In the genomic region with DNA sequence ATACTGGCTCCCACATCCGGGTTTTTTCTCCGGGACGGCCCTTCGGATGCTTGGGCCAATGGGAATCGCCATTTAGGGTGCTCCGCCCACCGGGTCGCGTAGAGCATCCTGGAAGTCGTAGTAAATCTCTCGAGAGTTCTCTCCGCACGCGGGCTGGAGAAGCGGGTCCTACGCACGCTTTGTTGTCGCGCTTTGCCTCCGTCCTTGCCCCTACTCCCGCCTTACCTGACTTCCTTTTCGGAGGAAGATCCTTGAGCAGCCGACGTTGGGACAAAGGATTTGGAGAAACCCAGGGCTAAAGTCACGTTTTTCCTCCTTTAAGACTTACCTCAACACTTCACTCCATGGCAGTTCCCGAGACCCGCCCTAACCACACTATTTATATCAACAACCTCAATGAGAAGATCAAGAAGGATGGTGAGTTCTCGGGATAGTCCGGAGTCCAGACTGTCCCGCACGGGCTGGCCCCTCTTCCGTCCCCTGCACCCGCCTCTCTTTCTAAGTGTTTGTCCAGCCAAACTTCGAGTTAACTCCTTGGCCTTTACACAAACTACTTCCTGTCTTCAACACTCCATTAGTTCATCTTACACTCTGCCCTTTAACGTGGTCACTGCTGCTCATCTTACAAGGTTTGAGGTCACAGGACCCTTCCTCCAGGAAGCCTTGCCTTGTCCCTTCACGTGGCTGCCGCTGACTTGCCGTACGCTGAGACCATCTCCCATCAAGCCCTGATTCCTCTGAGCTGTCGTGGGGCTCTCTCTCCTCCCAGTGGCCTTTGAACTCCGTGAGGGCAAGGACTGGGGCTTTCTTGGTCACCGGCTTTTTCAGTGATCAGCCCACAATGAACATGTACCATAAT, we compare ENCODE assay signal across 1 cellular context.
TF ChIP-seq lines count a peak whose summit lies in the region.

A gene (plus strand): TSS at position 139 of the 859 bp plus-strand sequence. CDS start 206 bp downstream, at position 345.

TF ChIP-seq in HepG2, 621 proteins besides CTCF, POLR2A, EP300 and RAD21 (continued from another document and continues in another):
- TF ChIP-seq, protein P1, sequence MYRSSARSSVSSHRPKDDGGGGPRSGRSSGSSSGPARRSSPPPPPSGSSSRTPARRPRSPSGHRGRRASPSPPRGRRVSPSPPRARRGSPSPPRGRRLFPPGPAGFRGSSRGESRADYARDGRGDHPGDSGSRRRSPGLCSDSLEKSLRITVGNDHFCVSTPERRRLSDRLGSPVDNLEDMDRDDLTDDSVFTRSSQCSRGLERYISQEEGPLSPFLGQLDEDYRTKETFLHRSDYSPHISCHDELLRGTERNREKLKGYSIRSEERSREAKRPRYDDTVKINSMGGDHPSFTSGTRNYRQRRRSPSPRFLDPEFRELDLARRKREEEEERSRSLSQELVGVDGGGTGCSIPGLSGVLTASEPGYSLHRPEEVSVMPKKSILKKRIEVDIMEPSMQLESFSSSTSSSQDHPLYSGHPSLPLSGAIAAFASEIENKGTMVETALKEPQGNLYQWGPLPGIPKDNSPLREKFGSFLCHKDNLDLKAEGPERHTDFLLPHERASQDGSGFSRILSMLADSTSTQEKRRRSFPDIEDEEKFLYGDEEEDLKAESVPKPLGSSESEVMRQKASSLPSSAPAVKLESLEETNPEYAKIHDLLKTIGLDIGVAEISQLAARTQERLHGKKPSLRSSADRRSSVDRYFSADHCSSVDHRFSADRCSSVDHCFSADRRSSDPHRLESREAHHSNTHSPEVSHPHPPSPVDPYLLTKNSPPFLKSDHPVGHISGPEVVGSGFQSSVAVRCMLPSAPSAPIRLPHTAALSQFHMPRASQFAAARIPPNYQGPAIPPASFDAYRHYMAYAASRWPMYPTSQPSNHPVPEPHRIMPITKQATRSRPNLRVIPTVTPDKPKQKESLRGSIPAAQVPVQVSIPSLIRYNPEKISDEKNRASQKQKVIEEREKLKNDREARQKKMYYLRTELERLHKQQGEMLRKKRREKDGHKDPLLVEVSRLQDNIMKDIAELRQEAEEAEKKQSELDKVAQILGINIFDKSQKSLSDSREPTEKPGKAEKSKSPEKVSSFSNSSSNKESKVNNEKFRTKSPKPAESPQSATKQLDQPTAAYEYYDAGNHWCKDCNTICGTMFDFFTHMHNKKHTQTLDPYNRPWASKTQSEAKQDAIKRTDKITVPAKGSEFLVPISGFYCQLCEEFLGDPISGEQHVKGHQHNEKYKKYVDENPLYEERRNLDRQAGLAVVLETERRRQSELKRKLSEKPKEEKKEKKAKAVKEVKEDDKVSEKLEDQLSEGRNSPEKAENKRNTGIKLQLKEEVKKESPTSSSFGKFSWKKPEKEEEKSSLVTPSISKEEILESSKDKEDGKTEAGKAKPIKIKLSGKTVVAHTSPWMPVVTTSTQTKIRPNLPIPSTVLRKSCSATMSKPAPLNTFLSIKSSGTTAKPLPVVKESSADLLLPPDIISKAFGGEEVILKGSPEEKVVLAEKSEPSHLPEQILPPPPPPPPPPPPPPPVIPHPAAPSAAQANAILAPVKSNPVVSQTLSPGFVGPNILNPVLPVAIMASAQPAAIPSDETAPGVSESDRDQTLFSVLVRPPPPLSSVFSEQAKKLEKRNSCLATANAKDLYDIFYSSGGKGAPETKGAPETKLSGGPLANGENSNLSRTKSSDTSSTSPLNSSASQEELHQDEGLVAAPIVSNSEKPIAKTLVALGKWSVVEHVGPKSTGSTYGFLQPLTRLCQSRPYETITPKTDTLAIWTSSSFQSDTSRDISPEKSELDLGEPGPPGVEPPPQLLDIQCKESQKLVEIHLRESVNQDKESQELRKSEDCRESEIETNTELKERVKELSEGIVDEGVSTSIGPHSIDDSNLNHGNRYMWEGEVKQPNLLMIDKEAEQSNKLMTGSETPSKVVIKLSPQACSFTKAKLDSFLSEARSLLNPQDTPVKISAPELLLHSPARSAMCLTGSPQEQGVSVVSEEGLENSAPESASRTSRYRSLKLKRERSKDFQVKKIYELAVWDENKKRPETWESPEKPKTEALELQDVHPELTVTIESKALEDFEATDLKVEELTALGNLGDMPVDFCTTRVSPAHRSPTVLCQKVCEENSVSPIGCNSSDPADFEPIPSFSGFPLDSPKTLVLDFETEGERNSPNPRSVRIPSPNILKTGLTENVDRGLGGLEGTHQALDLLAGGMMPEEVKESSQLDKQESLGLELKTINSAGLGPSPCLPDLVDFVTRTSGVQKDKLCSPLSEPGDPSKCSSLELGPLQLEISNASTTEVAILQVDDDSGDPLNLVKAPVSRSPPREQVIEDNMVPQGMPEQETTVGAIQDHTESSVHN (CRISPR knock-in tag; IDR thresholded peaks at IDR 0.05), result 0 out of 2 replicates have a peak, but pooled peaks have one; percentile 17
- TF ChIP-seq LCORL (IDR thresholded peaks at IDR 0.05), result no peak
- 0 out of 2 replicates have a peak, but pooled peaks have one; percentile 3 for TF ChIP-seq LCORL (CRISPR knock-in tag; IDR thresholded peaks at IDR 0.05)
- TF ChIP-seq REPIN1 (CRISPR knock-in tag; IDR thresholded peaks at IDR 0.05; ENCODE audit: borderline replicate concordance, low read depth), result peak; percentile 61; the same call in 1 of the 2 replicates
- TF ChIP-seq, protein P2, sequence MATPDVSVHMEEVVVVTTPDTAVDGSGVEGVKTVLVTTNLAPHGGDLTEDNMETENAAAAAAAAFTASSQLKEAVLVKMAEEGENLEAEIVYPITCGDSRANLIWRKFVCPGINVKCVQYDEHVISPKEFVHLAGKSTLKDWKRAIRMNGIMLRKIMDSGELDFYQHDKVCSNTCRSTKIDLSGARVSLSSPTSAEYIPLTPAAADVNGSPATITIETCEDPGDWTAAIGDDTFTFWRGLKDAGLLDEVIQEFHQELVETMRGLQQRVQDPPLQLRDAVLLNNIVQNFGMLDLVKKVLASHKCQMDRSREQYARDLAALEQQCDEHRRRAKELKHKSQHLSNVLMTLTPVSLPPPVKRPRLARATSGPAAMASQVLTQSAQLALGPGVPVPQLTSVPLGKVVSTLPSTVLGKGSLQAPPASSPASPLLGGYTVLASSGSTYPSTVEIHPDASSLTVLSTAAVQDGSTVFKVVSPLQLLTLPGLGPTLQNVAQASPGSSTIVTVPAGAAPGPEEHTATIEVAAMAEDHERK (CRISPR knock-in tag; IDR thresholded peaks at IDR 0.05; ENCODE audit: low read depth), result peak; percentile 37; the same call in 1 of the 2 replicates
- TF ChIP-seq, protein P3, sequence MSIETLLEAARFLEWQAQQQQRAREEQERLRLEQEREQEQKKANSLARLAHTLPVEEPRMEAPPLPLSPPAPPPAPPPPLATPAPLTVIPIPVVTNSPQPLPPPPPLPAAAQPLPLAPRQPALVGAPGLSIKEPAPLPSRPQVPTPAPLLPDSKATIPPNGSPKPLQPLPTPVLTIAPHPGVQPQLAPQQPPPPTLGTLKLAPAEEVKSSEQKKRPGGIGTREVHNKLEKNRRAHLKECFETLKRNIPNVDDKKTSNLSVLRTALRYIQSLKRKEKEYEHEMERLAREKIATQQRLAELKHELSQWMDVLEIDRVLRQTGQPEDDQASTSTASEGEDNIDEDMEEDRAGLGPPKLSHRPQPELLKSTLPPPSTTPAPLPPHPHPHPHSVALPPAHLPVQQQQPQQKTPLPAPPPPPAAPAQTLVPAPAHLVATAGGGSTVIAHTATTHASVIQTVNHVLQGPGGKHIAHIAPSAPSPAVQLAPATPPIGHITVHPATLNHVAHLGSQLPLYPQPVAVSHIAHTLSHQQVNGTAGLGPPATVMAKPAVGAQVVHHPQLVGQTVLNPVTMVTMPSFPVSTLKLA (IDR thresholded peaks at IDR 0.05), result peak; percentile 32
- TF ChIP-seq, protein P4, sequence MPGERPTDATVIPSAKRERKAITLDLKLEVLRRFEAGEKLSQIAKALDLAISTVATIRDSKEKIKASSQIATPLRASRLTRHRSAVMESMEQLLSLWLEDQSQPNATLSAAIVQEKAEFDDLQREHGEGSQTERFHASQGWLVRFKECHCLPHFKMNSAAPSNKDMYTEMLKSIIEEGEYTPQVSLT (CRISPR knock-in tag; IDR thresholded peaks at IDR 0.05; ENCODE audit: borderline replicate concordance, low read depth), result no peak
- TF ChIP-seq, protein P5, sequence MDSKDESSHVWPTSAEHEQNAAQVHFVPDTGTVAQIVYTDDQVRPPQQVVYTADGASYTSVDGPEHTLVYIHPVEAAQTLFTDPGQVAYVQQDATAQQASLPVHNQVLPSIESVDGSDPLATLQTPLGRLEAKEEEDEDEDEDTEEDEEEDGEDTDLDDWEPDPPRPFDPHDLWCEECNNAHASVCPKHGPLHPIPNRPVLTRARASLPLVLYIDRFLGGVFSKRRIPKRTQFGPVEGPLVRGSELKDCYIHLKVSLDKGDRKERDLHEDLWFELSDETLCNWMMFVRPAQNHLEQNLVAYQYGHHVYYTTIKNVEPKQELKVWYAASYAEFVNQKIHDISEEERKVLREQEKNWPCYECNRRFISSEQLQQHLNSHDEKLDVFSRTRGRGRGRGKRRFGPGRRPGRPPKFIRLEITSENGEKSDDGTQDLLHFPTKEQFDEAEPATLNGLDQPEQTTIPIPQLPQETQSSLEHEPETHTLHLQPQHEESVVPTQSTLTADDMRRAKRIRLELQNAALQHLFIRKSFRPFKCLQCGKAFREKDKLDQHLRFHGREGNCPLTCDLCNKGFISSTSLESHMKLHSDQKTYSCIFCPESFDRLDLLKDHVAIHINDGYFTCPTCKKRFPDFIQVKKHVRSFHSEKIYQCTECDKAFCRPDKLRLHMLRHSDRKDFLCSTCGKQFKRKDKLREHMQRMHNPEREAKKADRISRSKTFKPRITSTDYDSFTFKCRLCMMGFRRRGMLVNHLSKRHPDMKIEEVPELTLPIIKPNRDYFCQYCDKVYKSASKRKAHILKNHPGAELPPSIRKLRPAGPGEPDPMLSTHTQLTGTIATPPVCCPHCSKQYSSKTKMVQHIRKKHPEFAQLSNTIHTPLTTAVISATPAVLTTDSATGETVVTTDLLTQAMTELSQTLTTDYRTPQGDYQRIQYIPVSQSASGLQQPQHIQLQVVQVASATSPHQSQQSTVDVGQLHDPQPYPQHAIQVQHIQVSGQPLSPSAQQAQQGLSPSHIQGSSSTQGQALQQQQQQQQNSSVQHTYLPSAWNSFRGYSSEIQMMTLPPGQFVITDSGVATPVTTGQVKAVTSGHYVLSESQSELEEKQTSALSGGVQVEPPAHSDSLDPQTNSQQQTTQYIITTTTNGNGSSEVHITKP (CRISPR knock-in tag; IDR thresholded peaks at IDR 0.05; ENCODE audit: low read depth), result no peak
- TF ChIP-seq, protein P6, sequence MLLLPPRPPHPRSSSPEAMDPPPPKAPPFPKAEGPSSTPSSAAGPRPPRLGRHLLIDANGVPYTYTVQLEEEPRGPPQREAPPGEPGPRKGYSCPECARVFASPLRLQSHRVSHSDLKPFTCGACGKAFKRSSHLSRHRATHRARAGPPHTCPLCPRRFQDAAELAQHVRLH (CRISPR knock-in tag; IDR thresholded peaks at IDR 0.05; ENCODE audit: borderline replicate concordance, low read depth), result 0 out of 2 replicates have a peak, but pooled peaks have one; percentile 27
- TF ChIP-seq GTF3A (CRISPR knock-in tag; conservative IDR thresholded peaks at IDR 0.05), result 0 out of 2 replicates have a peak, but pooled peaks have one; percentile 74
- no peak for TF ChIP-seq SRSF4 (IDR thresholded peaks at IDR 0.05; ENCODE audit: low read depth, low read length, poor library complexity, severe bottlenecking)
- peak; percentile 80 for TF ChIP-seq TAF1 (CRISPR knock-in tag; IDR thresholded peaks at IDR 0.05)
- TF ChIP-seq ZC3H4 (CRISPR knock-in tag; IDR thresholded peaks at IDR 0.05; ENCODE audit: borderline replicate concordance), result peak; percentile 63
- TF ChIP-seq PHF5A (CRISPR knock-in tag; IDR thresholded peaks at IDR 0.05; ENCODE audit: low read depth, unreplicated experiment), result no peak
- no peak for TF ChIP-seq ATM (IDR thresholded peaks at IDR 0.05; ENCODE audit: borderline replicate concordance)
- peak; percentile 41; the same call in 1 of the 2 replicates for TF ChIP-seq ZFX (CRISPR knock-in tag; IDR thresholded peaks at IDR 0.05; ENCODE audit: low read depth)
- peak; percentile 68; the same call in 1 of the 3 replicates for TF ChIP-seq MXI1 (IDR thresholded peaks at IDR 0.05; ENCODE audit: borderline replicate concordance, low read depth, low read length)
- TF ChIP-seq NR2F6 (IDR thresholded peaks at IDR 0.05), result peak; percentile 44
- TF ChIP-seq NR2F6 (CRISPR knock-in tag; IDR thresholded peaks at IDR 0.05), result peak; percentile 38; the same call in 1 of the 2 replicates
- TF ChIP-seq, protein P7, sequence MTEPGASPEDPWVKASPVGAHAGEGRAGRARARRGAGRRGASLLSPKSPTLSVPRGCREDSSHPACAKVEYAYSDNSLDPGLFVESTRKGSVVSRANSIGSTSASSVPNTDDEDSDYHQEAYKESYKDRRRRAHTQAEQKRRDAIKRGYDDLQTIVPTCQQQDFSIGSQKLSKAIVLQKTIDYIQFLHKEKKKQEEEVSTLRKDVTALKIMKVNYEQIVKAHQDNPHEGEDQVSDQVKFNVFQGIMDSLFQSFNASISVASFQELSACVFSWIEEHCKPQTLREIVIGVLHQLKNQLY (CRISPR knock-in tag; IDR thresholded peaks at IDR 0.05), result no peak
- TF ChIP-seq IKZF1 (IDR thresholded peaks at IDR 0.05), result no peak
- TF ChIP-seq POLR2AphosphoS5 (IDR thresholded peaks at IDR 0.05; ENCODE audit: low read depth, low read length), result peak; percentile 61
- TF ChIP-seq ZNF292 (CRISPR knock-in tag; IDR thresholded peaks at IDR 0.05; ENCODE audit: borderline replicate concordance, low read depth), result no peak
- TF ChIP-seq, protein P8, sequence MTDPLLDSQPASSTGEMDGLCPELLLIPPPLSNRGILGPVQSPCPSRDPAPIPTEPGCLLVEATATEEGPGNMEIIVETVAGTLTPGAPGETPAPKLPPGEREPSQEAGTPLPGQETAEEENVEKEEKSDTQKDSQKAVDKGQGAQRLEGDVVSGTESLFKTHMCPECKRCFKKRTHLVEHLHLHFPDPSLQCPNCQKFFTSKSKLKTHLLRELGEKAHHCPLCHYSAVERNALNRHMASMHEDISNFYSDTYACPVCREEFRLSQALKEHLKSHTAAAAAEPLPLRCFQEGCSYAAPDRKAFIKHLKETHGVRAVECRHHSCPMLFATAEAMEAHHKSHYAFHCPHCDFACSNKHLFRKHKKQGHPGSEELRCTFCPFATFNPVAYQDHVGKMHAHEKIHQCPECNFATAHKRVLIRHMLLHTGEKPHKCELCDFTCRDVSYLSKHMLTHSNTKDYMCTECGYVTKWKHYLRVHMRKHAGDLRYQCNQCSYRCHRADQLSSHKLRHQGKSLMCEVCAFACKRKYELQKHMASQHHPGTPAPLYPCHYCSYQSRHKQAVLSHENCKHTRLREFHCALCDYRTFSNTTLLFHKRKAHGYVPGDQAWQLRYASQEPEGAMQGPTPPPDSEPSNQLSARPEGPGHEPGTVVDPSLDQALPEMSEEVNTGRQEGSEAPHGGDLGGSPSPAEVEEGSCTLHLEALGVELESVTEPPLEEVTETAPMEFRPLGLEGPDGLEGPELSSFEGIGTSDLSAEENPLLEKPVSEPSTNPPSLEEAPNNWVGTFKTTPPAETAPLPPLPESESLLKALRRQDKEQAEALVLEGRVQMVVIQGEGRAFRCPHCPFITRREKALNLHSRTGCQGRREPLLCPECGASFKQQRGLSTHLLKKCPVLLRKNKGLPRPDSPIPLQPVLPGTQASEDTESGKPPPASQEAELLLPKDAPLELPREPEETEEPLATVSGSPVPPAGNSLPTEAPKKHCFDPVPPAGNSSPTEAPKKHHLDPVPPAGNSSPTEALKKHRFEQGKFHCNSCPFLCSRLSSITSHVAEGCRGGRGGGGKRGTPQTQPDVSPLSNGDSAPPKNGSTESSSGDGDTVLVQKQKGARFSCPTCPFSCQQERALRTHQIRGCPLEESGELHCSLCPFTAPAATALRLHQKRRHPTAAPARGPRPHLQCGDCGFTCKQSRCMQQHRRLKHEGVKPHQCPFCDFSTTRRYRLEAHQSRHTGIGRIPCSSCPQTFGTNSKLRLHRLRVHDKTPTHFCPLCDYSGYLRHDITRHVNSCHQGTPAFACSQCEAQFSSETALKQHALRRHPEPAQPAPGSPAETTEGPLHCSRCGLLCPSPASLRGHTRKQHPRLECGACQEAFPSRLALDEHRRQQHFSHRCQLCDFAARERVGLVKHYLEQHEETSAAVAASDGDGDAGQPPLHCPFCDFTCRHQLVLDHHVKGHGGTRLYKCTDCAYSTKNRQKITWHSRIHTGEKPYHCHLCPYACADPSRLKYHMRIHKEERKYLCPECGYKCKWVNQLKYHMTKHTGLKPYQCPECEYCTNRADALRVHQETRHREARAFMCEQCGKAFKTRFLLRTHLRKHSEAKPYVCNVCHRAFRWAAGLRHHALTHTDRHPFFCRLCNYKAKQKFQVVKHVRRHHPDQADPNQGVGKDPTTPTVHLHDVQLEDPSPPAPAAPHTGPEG (CRISPR knock-in tag; IDR thresholded peaks at IDR 0.05), result peak; percentile 60; the same call in 1 of the 2 replicates
